ENCODE assay signal across 2 cellular contexts in the genomic region with DNA sequence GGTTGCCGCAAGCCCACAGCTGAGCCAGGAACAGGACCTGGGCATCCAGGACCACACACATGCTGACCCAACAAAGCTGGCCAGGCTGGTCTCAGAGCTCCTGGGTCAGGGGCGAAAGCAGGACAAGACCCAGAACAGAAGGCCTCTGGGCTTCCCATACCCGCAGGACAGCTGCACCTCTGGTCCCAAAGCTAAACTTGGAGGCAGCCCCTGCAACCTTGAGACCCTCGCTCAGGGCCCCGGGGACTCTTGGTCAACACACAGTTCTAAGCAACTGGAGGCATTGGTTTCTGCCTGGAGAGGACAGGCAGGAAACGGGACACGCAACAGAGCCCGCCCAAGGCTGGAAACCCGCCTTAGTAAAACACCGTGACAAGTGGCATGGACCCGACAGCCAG.
TF ChIP-seq lines count a peak whose summit lies in the region.

No MANE protein-coding gene starts in this region.

TF ChIP-seq in A549, 52 proteins besides CTCF, POLR2A, EP300 and RAD21 (continued from another document):
- no peak for TF ChIP-seq HES2 (IDR thresholded peaks at IDR 0.05)
- no peak for TF ChIP-seq CEBPB (IDR thresholded peaks at IDR 0.05)
- no peak for TF ChIP-seq FOSB (CRISPR knock-in tag; IDR thresholded peaks at IDR 0.05)
- TF ChIP-seq, protein P1, sequence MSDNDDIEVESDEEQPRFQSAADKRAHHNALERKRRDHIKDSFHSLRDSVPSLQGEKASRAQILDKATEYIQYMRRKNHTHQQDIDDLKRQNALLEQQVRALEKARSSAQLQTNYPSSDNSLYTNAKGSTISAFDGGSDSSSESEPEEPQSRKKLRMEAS (IDR thresholded peaks at IDR 0.05), result no peak
- TF ChIP-seq JUN (IDR thresholded peaks at IDR 0.05), result no peak
- no peak for TF ChIP-seq PHF8 (IDR thresholded peaks at IDR 0.05; ENCODE audit: borderline replicate concordance, low read depth)
- TF ChIP-seq MAZ (IDR thresholded peaks at IDR 0.05; ENCODE audit: borderline replicate concordance, low read depth, low read length), result no peak
- TF ChIP-seq ZFP36 (IDR thresholded peaks at IDR 0.05; ENCODE audit: borderline replicate concordance, partially characterized antibody), result no peak
- TF ChIP-seq USF2 (IDR thresholded peaks at IDR 0.05), result no peak
- TF ChIP-seq, protein P2, sequence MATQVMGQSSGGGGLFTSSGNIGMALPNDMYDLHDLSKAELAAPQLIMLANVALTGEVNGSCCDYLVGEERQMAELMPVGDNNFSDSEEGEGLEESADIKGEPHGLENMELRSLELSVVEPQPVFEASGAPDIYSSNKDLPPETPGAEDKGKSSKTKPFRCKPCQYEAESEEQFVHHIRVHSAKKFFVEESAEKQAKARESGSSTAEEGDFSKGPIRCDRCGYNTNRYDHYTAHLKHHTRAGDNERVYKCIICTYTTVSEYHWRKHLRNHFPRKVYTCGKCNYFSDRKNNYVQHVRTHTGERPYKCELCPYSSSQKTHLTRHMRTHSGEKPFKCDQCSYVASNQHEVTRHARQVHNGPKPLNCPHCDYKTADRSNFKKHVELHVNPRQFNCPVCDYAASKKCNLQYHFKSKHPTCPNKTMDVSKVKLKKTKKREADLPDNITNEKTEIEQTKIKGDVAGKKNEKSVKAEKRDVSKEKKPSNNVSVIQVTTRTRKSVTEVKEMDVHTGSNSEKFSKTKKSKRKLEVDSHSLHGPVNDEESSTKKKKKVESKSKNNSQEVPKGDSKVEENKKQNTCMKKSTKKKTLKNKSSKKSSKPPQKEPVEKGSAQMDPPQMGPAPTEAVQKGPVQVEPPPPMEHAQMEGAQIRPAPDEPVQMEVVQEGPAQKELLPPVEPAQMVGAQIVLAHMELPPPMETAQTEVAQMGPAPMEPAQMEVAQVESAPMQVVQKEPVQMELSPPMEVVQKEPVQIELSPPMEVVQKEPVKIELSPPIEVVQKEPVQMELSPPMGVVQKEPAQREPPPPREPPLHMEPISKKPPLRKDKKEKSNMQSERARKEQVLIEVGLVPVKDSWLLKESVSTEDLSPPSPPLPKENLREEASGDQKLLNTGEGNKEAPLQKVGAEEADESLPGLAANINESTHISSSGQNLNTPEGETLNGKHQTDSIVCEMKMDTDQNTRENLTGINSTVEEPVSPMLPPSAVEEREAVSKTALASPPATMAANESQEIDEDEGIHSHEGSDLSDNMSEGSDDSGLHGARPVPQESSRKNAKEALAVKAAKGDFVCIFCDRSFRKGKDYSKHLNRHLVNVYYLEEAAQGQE (IDR thresholded peaks at IDR 0.05), result no peak
- TF ChIP-seq MYC (IDR thresholded peaks at IDR 0.05; ENCODE audit: borderline replicate concordance, low read length), result no peak
TF ChIP-seq in A549: peak in this region for 0.

TF ChIP-seq in WTC11, 78 proteins besides CTCF, POLR2A, EP300 and RAD21 (continued from another document):
- TF ChIP-seq E2F1 (CRISPR knock-in tag; IDR thresholded peaks at IDR 0.05) (no peak), ZNF219 (CRISPR knock-in tag; IDR thresholded peaks at IDR 0.05; ENCODE audit: borderline replicate concordance) (no peak), ZNF671 (CRISPR knock-in tag; IDR thresholded peaks at IDR 0.05) (no peak), CREB1 (CRISPR knock-in tag; IDR thresholded peaks at IDR 0.05) (no peak)
TF ChIP-seq in WTC11: peak in this region for 0.
